Comparison of ENCODE assay signal across 19 cellular contexts in the genomic region with DNA sequence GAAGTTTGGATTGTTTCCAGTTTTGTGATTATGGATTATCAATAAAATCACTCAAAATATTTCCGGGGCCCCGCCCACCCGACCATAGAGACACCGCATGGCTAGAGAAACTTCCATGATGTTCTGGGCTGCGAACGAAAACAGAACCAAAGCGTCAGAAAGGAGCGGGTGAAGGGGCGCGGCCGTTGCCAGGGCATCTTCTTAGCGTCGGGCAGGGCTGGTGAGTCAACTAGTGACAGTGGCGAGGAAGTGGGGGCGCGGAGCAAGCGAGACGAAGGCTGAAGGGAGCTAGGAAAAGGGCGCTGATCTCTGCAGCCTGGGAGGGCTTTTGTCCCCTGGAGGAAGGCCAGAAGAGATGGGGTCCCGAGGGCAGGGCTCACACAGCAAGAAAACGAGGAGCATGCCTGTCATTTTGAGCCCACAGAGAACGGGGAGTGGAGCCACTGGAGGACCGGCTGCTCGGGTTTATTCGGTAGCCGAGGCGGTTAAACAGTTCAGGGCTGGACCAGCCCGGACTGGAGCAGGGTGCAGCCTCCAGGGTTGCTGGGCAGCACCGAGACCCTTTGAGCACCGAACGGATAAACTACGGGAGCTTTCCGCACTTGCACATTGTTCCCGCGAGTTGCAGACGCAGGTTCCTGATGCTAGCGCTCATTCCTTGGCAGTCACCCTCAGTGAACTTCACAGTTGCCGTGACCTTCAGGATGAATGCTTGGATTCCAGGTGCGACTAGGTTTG.
DNase-seq lines count a peak whose midpoint lies in the region; ATAC-seq, FAIRE-seq and TF ChIP-seq lines count a peak whose summit lies in the region.
"Had no signal": no experiment of that assay in that cellular context is flagged by ENCODE, and none has a peak within 500 bp of the region (broad histone marks: within the 10 kb centered on the region; RNA-seq: fewer than 3 reads in every experiment).

No MANE protein-coding gene starts in this region.

- peaks cover 2 to 7% (median 4%) of the 10 kb centered on the region in 3 donors for H3K9me3 Mint-ChIP-seq in IgD-negative memory B cell
- H3K9me3 Mint-ChIP-seq in WTC11, result no peaks in the 10 kb centered on the region

- H3K4me3 Mint-ChIP-seq in IgD-negative memory B cell, result no peak overlapping the region
- no peak overlapping the region for H3K4me3 Mint-ChIP-seq in WTC11
- H3K4me3 Mint-ChIP-seq: CD4-positive, CD25-positive, alpha-beta regulatory T cell; HFFc6 had no signal

- no peak overlapping the region for H3K9ac ChIP-seq in BLaER1 treated with 17β-estradiol and CSF1 and Interleukin-3, amounts not matched to agents 10 nM and 100 nM
- H3K9ac ChIP-seq in kidney (ENCODE audit: low read length in 2 of 2), result no peak overlapping the region
- H3K9ac ChIP-seq: BLaER1 had no signal

- peaks cover 3% of the 10 kb centered on the region for H3K27me3 Mint-ChIP-seq in IgD-negative memory B cell
- no peaks in the 10 kb centered on the region for H3K27me3 Mint-ChIP-seq in WTC11 (ENCODE audit: low read depth)
- H3K27me3 Mint-ChIP-seq: CD4-positive, CD25-positive, alpha-beta regulatory T cell had no signal

- H3K27ac Mint-ChIP-seq in IgD-negative memory B cell (peak overlapping the region in 2 of 3 donors; percentile 76 to 82), WTC11 (no peak overlapping the region)
- H3K27ac Mint-ChIP-seq: CD4-positive, CD25-positive, alpha-beta regulatory T cell; HFFc6 had no signal

- no peak for TF ChIP-seq CTCF in kidney (IDR thresholded peaks at IDR 0.05; ENCODE audit: borderline replicate concordance, extremely low read depth, insufficient read depth)
- TF ChIP-seq CTCF in WTC11 (IDR thresholded peaks at IDR 0.05), result no peak

- no peaks in the 10 kb centered on the region for H3K4me1 Mint-ChIP-seq in IgD-negative memory B cell
- peaks cover 5% of the 10 kb centered on the region; the same call in 1 of the 2 replicates for H3K4me1 Mint-ChIP-seq in WTC11
- H3K4me1 Mint-ChIP-seq: CD4-positive, CD25-positive, alpha-beta regulatory T cell had no signal

- peaks cover 0 to 13% (median 0%) of the 10 kb centered on the region in 11 experiments; a peak in 4 of 22 replicates for H3K9me3 ChIP-seq in BLaER1 treated with 17β-estradiol and CSF1 and Interleukin-3, amounts not matched to agents 10 nM and 100 nM (replicated peaks in 1 of 11)
- no peaks in the 10 kb centered on the region for H3K9me3 ChIP-seq in kidney (ENCODE audit: control insufficient read depth in 1 of 2, low read length in 2 of 2)

- POLR2A ChIA-PET in WTC11 (lab: Charles Lee), result no interaction called here

- no peak for TF ChIP-seq POLR2A in GM12891 (IDR thresholded peaks at IDR 0.05; ENCODE audit: low read depth, low read length)

- H3K4me3 ChIP-seq in BLaER1 treated with 17β-estradiol and CSF1 and Interleukin-3, amounts not matched to agents 10 nM and 100 nM, result no peak overlapping the region
- H3K4me3 ChIP-seq in kidney (ENCODE audit: low read length in 2 of 2), result no peak overlapping the region
- H3K4me3 ChIP-seq: BLaER1 had no signal

- H3K36me3 Mint-ChIP-seq in IgD-negative memory B cell (peaks cover 2% of the 10 kb centered on the region), WTC11 (no peaks in the 10 kb centered on the region)
- H3K36me3 Mint-ChIP-seq: CD4-positive, CD25-positive, alpha-beta regulatory T cell had no signal

- FAIRE-seq in GM12891 (lab: Jason Lieb, UNC) (peak; percentile 85), kidney (lab: Jason Lieb, UNC) (no peak)
- FAIRE-seq: G401.6 had no signal

- H3K27me3 ChIP-seq in BLaER1 treated with 17β-estradiol and CSF1 and Interleukin-3, amounts not matched to agents 10 nM and 100 nM, result peaks cover 3 to 94% (median 74%) of the 10 kb centered on the region in 11 experiments; a peak in 18 of 22 replicates

- intact Hi-C loops in kidney (cut with DNase I), result no loop called here

- peak overlapping the region in 6 of 11 experiments; percentile 28 to 63 (median 54); a peak in 6 of 22 replicates for H3K27ac ChIP-seq in BLaER1 treated with 17β-estradiol and CSF1 and Interleukin-3, amounts not matched to agents 10 nM and 100 nM
- no peak overlapping the region for H3K27ac ChIP-seq in kidney (ENCODE audit: low read depth in 2 of 2, low read length in 2 of 2)

- no peaks in the 10 kb centered on the region for H3K36me3 ChIP-seq in BLaER1 treated with 17β-estradiol and CSF1 and Interleukin-3, amounts not matched to agents 10 nM and 100 nM
- no peaks in the 10 kb centered on the region for H3K36me3 ChIP-seq in kidney (ENCODE audit: control insufficient read depth in 1 of 2, insufficient read depth in 2 of 2, low read length in 2 of 2)
- H3K36me3 ChIP-seq: BLaER1 had no signal

- CTCF ChIA-PET in WTC11 (lab: Charles Lee), result no interaction called here

- H4K20me1 ChIP-seq in BLaER1 treated with 17β-estradiol and CSF1 and Interleukin-3, amounts not matched to agents 10 nM and 100 nM, result no peaks in the 10 kb centered on the region
- H4K20me1 ChIP-seq: BLaER1 had no signal

- no peak for DNase-seq in GM12891 (ENCODE audit: insufficient read length, low spot score)
- peak; percentile 55 for DNase-seq in kidney
- no peak for DNase-seq in WTC11 (ENCODE audit: low spot score)
- no peak for DNase-seq in central memory CD4-positive, alpha-beta T cell
- no peak for DNase-seq in kidney tubule cell (ENCODE audit: low spot score)
- DNase-seq: 8988T; AML-193; CD4-positive, CD25-positive, alpha-beta regulatory T cell; DMS79; EL; HCEC 1CT; HFFc6; IMR-90; KG1 had no signal

- ATAC-seq in WTC11 (no peak), HG03354 (IDR thresholded peaks at IDR 0.05; ENCODE audit: poor library complexity, severe bottlenecking, unreplicated experiment) (no peak)

- no peak overlapping the region for H3K4me2 ChIP-seq in BLaER1 treated with 17β-estradiol and CSF1 and Interleukin-3, amounts not matched to agents 10 nM and 100 nM
- H3K4me2 ChIP-seq: BLaER1 had no signal

- 0 out of 20 replicates have a peak, but pooled peaks cover 0 to 3% (median 0%) of the 10 kb centered on the region in 10 experiments for H3K4me1 ChIP-seq in BLaER1 treated with 17β-estradiol and CSF1 and Interleukin-3, amounts not matched to agents 10 nM and 100 nM
- no peaks in the 10 kb centered on the region for H3K4me1 ChIP-seq in kidney (ENCODE audit: control insufficient read depth in 1 of 2, insufficient read depth in 1 of 2, low read depth in 1 of 2, low read length in 2 of 2)
- H3K4me1 ChIP-seq: BLaER1 had no signal

TF ChIP-seq in GM12891, 5 proteins besides CTCF, POLR2A, EP300 and RAD21:
- TF ChIP-seq TAF1 (IDR thresholded peaks at IDR 0.05; ENCODE audit: low read depth, low read length) (no peak), POLR2AphosphoS5 (IDR thresholded peaks at IDR 0.05; ENCODE audit: low read depth, low read length) (no peak), PAX5 (IDR thresholded peaks at IDR 0.05; ENCODE audit: insufficient read depth, low read length, severe bottlenecking) (no peak), SPI1 (IDR thresholded peaks at IDR 0.05; ENCODE audit: low read depth, low read length) (no peak), POU2F2 (IDR thresholded peaks at IDR 0.05; ENCODE audit: low read depth, low read length) (no peak)

TF ChIP-seq in WTC11, 78 proteins besides CTCF, POLR2A, EP300 and RAD21 (continues in another document):
- TF ChIP-seq, protein P1, sequence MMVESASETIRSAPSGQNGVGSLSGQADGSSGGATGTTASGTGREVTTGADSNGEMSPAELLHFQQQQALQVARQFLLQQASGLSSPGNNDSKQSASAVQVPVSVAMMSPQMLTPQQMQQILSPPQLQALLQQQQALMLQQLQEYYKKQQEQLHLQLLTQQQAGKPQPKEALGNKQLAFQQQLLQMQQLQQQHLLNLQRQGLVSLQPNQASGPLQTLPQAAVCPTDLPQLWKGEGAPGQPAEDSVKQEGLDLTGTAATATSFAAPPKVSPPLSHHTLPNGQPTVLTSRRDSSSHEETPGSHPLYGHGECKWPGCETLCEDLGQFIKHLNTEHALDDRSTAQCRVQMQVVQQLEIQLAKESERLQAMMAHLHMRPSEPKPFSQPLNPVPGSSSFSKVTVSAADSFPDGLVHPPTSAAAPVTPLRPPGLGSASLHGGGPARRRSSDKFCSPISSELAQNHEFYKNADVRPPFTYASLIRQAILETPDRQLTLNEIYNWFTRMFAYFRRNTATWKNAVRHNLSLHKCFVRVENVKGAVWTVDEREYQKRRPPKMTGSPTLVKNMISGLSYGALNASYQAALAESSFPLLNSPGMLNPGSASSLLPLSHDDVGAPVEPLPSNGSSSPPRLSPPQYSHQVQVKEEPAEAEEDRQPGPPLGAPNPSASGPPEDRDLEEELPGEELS (CRISPR knock-in tag; IDR thresholded peaks at IDR 0.05), result no peak
- TF ChIP-seq ATF2 (CRISPR knock-in tag; IDR thresholded peaks at IDR 0.05; ENCODE audit: borderline replicate concordance, low read depth), result no peak
- no peak for TF ChIP-seq NFE2L1 (CRISPR knock-in tag; IDR thresholded peaks at IDR 0.05)
- TF ChIP-seq IRF1 (CRISPR knock-in tag; IDR thresholded peaks at IDR 0.05), result no peak

Comparison
In these comparisons a context has a peak if more than half of its experiments do, and no peak if none do; other contexts are left out.
1. H3K27ac ChIP-seq: peak in BLaER1 treated with 17β-estradiol and CSF1 and Interleukin-3, amounts not matched to agents 10 nM and 100 nM (6 of 11); none in kidney (0 of 2).